In the genomic region with DNA sequence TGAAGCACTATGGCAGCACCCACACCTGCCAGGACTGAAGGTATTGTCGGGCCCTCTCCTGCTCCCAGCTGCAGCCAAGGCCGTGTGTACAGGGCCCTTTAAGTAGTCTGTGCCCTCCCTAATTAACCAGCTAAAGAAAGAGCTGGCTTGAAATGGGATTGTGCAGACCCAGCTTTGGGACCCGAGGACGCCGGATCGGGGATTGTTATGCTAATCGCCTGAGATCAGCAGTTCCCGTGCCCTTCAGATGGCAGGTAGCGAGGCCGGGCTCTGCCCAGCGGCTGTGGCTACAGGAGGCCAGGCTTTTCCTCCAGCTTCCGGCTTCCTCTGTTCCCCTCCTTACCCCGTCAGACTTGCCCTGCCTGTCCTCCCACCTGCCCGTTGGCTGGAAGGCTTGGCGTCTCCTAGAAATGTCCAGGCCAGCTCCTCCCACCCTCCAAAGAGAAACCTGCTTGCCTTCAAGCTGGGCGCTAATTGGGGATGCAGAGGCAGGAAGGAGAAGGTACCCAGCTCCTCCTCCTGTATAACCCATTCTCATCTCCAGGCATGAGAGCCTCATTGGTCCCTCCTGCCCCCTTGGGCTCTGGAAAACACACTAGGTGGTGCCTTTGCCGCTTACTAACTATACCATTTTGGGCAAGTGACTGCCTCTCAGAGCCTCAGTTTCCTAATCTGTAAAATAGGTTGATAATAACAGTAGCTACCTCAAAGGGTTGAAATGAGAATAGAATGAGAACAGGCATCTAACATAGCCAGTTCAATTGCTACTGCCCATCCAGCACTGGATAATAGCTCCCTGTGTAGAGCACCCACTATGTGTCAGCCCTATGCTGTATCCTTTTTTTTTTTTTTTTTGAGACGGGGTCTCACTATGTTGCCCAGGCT, we compare ENCODE assay signal across 2 cellular contexts.
A peak's percentile ranks its signal among the peaks of the same experiment; 100 is the strongest.
TF ChIP-seq lines count a peak whose summit lies in the region.

No MANE protein-coding gene starts in this region.

TF ChIP-seq in H1, 55 proteins besides CTCF, POLR2A, EP300 and RAD21 (continues in another document):
- TF ChIP-seq JUN (IDR thresholded peaks at IDR 0.05; ENCODE audit: low read depth, low read length): no peak
- no peak for TF ChIP-seq ZNF274 (IDR thresholded peaks at IDR 0.05; ENCODE audit: borderline replicate concordance, extremely low read depth, low read length)
- TF ChIP-seq, protein P1, sequence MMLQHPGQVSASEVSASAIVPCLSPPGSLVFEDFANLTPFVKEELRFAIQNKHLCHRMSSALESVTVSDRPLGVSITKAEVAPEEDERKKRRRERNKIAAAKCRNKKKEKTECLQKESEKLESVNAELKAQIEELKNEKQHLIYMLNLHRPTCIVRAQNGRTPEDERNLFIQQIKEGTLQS (IDR thresholded peaks at IDR 0.05; ENCODE audit: insufficient read depth, low read depth, low read length): no peak
- TF ChIP-seq RBBP5 (IDR thresholded peaks at IDR 0.05; ENCODE audit: borderline replicate concordance, low read depth, low read length): no peak
- TF ChIP-seq BACH1 (IDR thresholded peaks at IDR 0.05; ENCODE audit: low read length): no peak
- TF ChIP-seq NANOG (IDR thresholded peaks at IDR 0.05; ENCODE audit: insufficient read depth, low read depth, low read length, poor library complexity, severe bottlenecking): peak; percentile 2
- peak; percentile 85 for TF ChIP-seq EGR1 (IDR thresholded peaks at IDR 0.05; ENCODE audit: borderline replicate concordance, low read depth, low read length)
- TF ChIP-seq KDM5A (IDR thresholded peaks at IDR 0.05; ENCODE audit: low read length): no peak
- TF ChIP-seq, protein P2, sequence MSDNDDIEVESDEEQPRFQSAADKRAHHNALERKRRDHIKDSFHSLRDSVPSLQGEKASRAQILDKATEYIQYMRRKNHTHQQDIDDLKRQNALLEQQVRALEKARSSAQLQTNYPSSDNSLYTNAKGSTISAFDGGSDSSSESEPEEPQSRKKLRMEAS (IDR thresholded peaks at IDR 0.05): peak; percentile 31; the same call in 1 of the 2 replicates
- TF ChIP-seq, protein P3, sequence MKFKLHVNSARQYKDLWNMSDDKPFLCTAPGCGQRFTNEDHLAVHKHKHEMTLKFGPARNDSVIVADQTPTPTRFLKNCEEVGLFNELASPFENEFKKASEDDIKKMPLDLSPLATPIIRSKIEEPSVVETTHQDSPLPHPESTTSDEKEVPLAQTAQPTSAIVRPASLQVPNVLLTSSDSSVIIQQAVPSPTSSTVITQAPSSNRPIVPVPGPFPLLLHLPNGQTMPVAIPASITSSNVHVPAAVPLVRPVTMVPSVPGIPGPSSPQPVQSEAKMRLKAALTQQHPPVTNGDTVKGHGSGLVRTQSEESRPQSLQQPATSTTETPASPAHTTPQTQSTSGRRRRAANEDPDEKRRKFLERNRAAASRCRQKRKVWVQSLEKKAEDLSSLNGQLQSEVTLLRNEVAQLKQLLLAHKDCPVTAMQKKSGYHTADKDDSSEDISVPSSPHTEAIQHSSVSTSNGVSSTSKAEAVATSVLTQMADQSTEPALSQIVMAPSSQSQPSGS (IDR thresholded peaks at IDR 0.05; ENCODE audit: low read length): no peak
- TF ChIP-seq SAP30 (IDR thresholded peaks at IDR 0.05; ENCODE audit: insufficient read depth, insufficient replicate concordance, low read length): no peak
- peak; percentile 25; the same call in 1 of the 2 replicates for TF ChIP-seq SP1 (IDR thresholded peaks at IDR 0.05; ENCODE audit: low read depth, low read length)
- TF ChIP-seq GABPA (IDR thresholded peaks at IDR 0.05; ENCODE audit: borderline replicate concordance, insufficient read depth, low read length): 0 out of 2 replicates have a peak, but pooled peaks have one; percentile 11
- TF ChIP-seq GTF2F1 (IDR thresholded peaks at IDR 0.05; ENCODE audit: borderline replicate concordance, low read depth, low read length): no peak
- TF ChIP-seq TAF7 (optimal IDR thresholded peaks at IDR 0.05; ENCODE audit: borderline replicate concordance, low read depth, low read length): no peak
- TF ChIP-seq SIX5 (IDR thresholded peaks at IDR 0.05; ENCODE audit: low read depth, low read length): no peak
- TF ChIP-seq ASH2L (IDR thresholded peaks at IDR 0.05; ENCODE audit: low read length): peak; percentile 38
- TF ChIP-seq POU5F1 (IDR thresholded peaks at IDR 0.05; ENCODE audit: low read depth, low read length): 0 out of 2 replicates have a peak, but pooled peaks have one; percentile 49
- TF ChIP-seq RXRA (IDR thresholded peaks at IDR 0.05; ENCODE audit: insufficient read depth, low read depth, low read length): no peak
- TF ChIP-seq NRF1 (IDR thresholded peaks at IDR 0.05; ENCODE audit: low read depth, low read length): no peak
- no peak for TF ChIP-seq RNF2 (IDR thresholded peaks at IDR 0.05; ENCODE audit: borderline replicate concordance, low read depth, low read length, missing control alignments, poor library complexity, severe bottlenecking)
- TF ChIP-seq JUND (IDR thresholded peaks at IDR 0.05; ENCODE audit: low read length): no peak
- TF ChIP-seq SIN3A (conservative IDR thresholded peaks at IDR 0.05 in 1 of 2, IDR thresholded peaks at IDR 0.05 in 1 of 2; ENCODE audit: low read depth in 1 of 2, low read length in 2 of 2): peak in 1 of 2 experiments; percentile 67; a peak in 2 of 4 replicates
- no peak for TF ChIP-seq MAFK (IDR thresholded peaks at IDR 0.05; ENCODE audit: low read depth, low read length)
- no peak for TF ChIP-seq BCL11A (IDR thresholded peaks at IDR 0.05; ENCODE audit: low read depth in 2 of 2, low read length in 2 of 2)
- TF ChIP-seq CTBP2 (IDR thresholded peaks at IDR 0.05; ENCODE audit: borderline replicate concordance, insufficient read depth, insufficient read length, low read length): peak; percentile 87
- TF ChIP-seq CREB1 (IDR thresholded peaks at IDR 0.05): peak; percentile 41
- no peak for TF ChIP-seq CEBPB (IDR thresholded peaks at IDR 0.05; ENCODE audit: low read depth, low read length)
- TF ChIP-seq KDM4A (IDR thresholded peaks at IDR 0.05; ENCODE audit: low read depth, low read length, severe bottlenecking): no peak
- TF ChIP-seq EZH2 (IDR thresholded peaks at IDR 0.05; ENCODE audit: low read depth, low read length, severe bottlenecking): no peak
- TF ChIP-seq RFX5 (IDR thresholded peaks at IDR 0.05; ENCODE audit: borderline replicate concordance, low read depth, low read length): no peak
- TF ChIP-seq SP4 (IDR thresholded peaks at IDR 0.05; ENCODE audit: low read length): no peak
- TF ChIP-seq PHF8 (conservative IDR thresholded peaks at IDR 0.05; ENCODE audit: low read depth, low read length): no peak
- no peak for TF ChIP-seq SRF (IDR thresholded peaks at IDR 0.05; ENCODE audit: low read depth, low read length)
- no peak for TF ChIP-seq HDAC2 (IDR thresholded peaks at IDR 0.05; ENCODE audit: borderline replicate concordance in 1 of 2, low read depth in 2 of 2, low read length in 2 of 2)
- no peak for TF ChIP-seq SUZ12 (IDR thresholded peaks at IDR 0.05; ENCODE audit: low read length)
- peak; percentile 51; the same call in 1 of the 2 replicates for TF ChIP-seq TAF1 (IDR thresholded peaks at IDR 0.05; ENCODE audit: low read depth, low read length)
- TF ChIP-seq CBX5 (IDR thresholded peaks at IDR 0.05; ENCODE audit: low read depth, low read length): no peak
- TF ChIP-seq USF2 (IDR thresholded peaks at IDR 0.05; ENCODE audit: low read length): no peak

TF ChIP-seq in neural cell, 6 proteins besides CTCF, POLR2A, EP300 and RAD21:
- TF ChIP-seq POLR2AphosphoS5 (IDR thresholded peaks at IDR 0.05): no peak
- no peak for TF ChIP-seq REST (IDR thresholded peaks at IDR 0.05; ENCODE audit: borderline replicate concordance)
- no peak for TF ChIP-seq MXI1 (conservative IDR thresholded peaks at IDR 0.05; ENCODE audit: poor library complexity, severe bottlenecking)
- no peak for TF ChIP-seq EZH2 (IDR thresholded peaks at IDR 0.05; ENCODE audit: borderline replicate concordance, insufficient read depth, low read length, poor library complexity, severe bottlenecking)
